In genomic region chr10:11698691-11699545, GRCh38 we compare ENCODE assay signal across 10 cellular contexts. TPM values are rescaled to one million over a fixed set of nuclear protein-coding genes. Genes with fewer than 3 reads are reported as not detected.
DNase-seq lines count a peak whose midpoint lies in the region; ATAC-seq, FAIRE-seq and TF ChIP-seq lines count a peak whose summit lies in the region.
"Had no signal": no experiment of that assay in that cellular context is flagged by ENCODE, and none has a peak within 500 bp of the region (broad histone marks: within the 10 kb centered on the region; RNA-seq: fewer than 3 reads in every experiment).

No MANE protein-coding gene starts in this region.

- peak overlapping the region in 2 of 4 donors; percentile 63 to 76 for H3K4me3 Mint-ChIP-seq in IgD-negative memory B cell
- peak overlapping the region; percentile 7 for H3K4me3 Mint-ChIP-seq in natural killer cell treated with Interleukin-12 subunit alpha and Interleukin-12 subunit beta and Interleukin-15 and Interleukin-18, amount 100 ng/mL, for 72 hours

- H3K27me3 Mint-ChIP-seq in IgD-negative memory B cell: no peaks in the 10 kb centered on the region
- H3K27me3 Mint-ChIP-seq in natural killer cell treated with Interleukin-12 subunit alpha and Interleukin-12 subunit beta and Interleukin-15 and Interleukin-18, amount 100 ng/mL, for 72 hours: peaks cover 0 to 2% of the 10 kb centered on the region in 2 donors

- no peak for DNase-seq in natural killer cell treated with Interleukin-12 subunit alpha and Interleukin-12 subunit beta and Interleukin-15 and Interleukin-18, amount 100 ng/mL, for 72 hours (ENCODE audit: low spot score)
- DNase-seq in NCI-H187 treated with DMSO at 0.1 percent for 48 hours (lab: John Stamatoyannopoulos, UW) (no peak), kidney (no peak), NCI-H2196 (lab: John Stamatoyannopoulos, UW; ENCODE audit: unreplicated experiment) (no peak), UCSD-AML1 (lab: John Stamatoyannopoulos, UW; ENCODE audit: unreplicated experiment) (no peak)
- DNase-seq: NCI-H1930 had no signal

- no peak overlapping the region for H3K9ac ChIP-seq in kidney (ENCODE audit: low read length in 2 of 2)

- no peak overlapping the region for H3K4me3 ChIP-seq in kidney (ENCODE audit: low read length in 2 of 2)
- H3K4me3 ChIP-seq: cardiac muscle cell had no signal

- no peaks in the 10 kb centered on the region for H3K36me3 Mint-ChIP-seq in IgD-negative memory B cell
- no peaks in the 10 kb centered on the region for H3K36me3 Mint-ChIP-seq in natural killer cell treated with Interleukin-12 subunit alpha and Interleukin-12 subunit beta and Interleukin-15 and Interleukin-18, amount 100 ng/mL, for 72 hours

- peaks cover 0 to 10% of the 10 kb centered on the region in 2 donors for H3K4me1 ChIP-seq in kidney (ENCODE audit: control insufficient read depth in 1 of 2, insufficient read depth in 1 of 2, low read depth in 1 of 2, low read length in 2 of 2)

- no peak for FAIRE-seq in kidney (lab: Jason Lieb, UNC)

- intact Hi-C loops in kidney (cut with DNase I): no loop called here

- TF ChIP-seq CTCF in kidney (IDR thresholded peaks at IDR 0.05; ENCODE audit: borderline replicate concordance, extremely low read depth, insufficient read depth): no peak

- peak overlapping the region in 2 of 3 donors; percentile 33 to 85 for H3K27ac Mint-ChIP-seq in IgD-negative memory B cell
- H3K27ac Mint-ChIP-seq in natural killer cell treated with Interleukin-12 subunit alpha and Interleukin-12 subunit beta and Interleukin-15 and Interleukin-18, amount 100 ng/mL, for 72 hours: peak overlapping the region; percentile 25 to 43

- no peaks in the 10 kb centered on the region for H3K9me3 Mint-ChIP-seq in IgD-negative memory B cell
- H3K9me3 Mint-ChIP-seq in natural killer cell treated with Interleukin-12 subunit alpha and Interleukin-12 subunit beta and Interleukin-15 and Interleukin-18, amount 100 ng/mL, for 72 hours: no peaks in the 10 kb centered on the region

- ATAC-seq in GM18873 (IDR thresholded peaks at IDR 0.05; ENCODE audit: low FRiP score, unreplicated experiment) (peak; percentile 76), HG02623 (IDR thresholded peaks at IDR 0.05; ENCODE audit: unreplicated experiment) (peak; percentile 59)
- ATAC-seq in natural killer cell treated with Interleukin-12 subunit alpha and Interleukin-12 subunit beta and Interleukin-15 and Interleukin-18, amount 100 ng/mL, for 72 hours: peak in 1 of 2 donors; percentile 60

- H3K4me1 Mint-ChIP-seq in IgD-negative memory B cell: peaks cover 28 to 47% (median 43%) of the 10 kb centered on the region in 3 donors
- H3K4me1 Mint-ChIP-seq in natural killer cell treated with Interleukin-12 subunit alpha and Interleukin-12 subunit beta and Interleukin-15 and Interleukin-18, amount 100 ng/mL, for 72 hours (ENCODE audit: low read depth in 2 of 2): peaks cover 17 to 20% of the 10 kb centered on the region in 2 donors

- H3K27ac ChIP-seq in kidney (ENCODE audit: low read depth in 2 of 2, low read length in 2 of 2): no peak overlapping the region
- H3K27ac ChIP-seq: cardiac muscle cell had no signal

- H3K36me3 ChIP-seq in kidney (ENCODE audit: control insufficient read depth in 1 of 2, insufficient read depth in 2 of 2, low read length in 2 of 2): no peaks in the 10 kb centered on the region
- H3K36me3 ChIP-seq: cardiac muscle cell had no signal

- no peaks in the 10 kb centered on the region for H3K9me3 ChIP-seq in kidney (ENCODE audit: control insufficient read depth in 1 of 2, low read length in 2 of 2)

RNA-seq across cellular contexts. Expression of gene ECHDC3, which starts 43.3 kb away (rescaled TPM):
- polyA plus RNA-seq in IgD-negative memory B cell (0.73 TPM), kidney (ENCODE audit: insufficient read depth, low read depth, low replicate concordance) (132 TPM)
- 1 to 10 TPM; 1.3 to 2.0 TPM for total RNA-seq in natural killer cell treated with Interleukin-12 subunit alpha and Interleukin-12 subunit beta and Interleukin-15 and Interleukin-18, amount 100 ng/mL, for 72 hours
- 32.4 TPM for total RNA-seq in kidney

Comparison
In these comparisons a context has a peak if more than half of its experiments do, and no peak if none do; other contexts are left out.
1. RNA of gene ECHDC3, which starts 43.3 kb away (total RNA-seq): 32.4 TPM in kidney (single experiment); 1.3 to 2.0 TPM in natural killer cell treated with Interleukin-12 subunit alpha and Interleukin-12 subunit beta and Interleukin-15 and Interleukin-18, amount 100 ng/mL, for 72 hours; every median in the first group is over 10 times any median in the second.